Comparison of ENCODE assay signal across 8 cellular contexts in genomic region chr19:13833330-13834265, GRCh38. TPM values are rescaled to one million over a fixed set of nuclear protein-coding genes. Genes with fewer than 3 reads are reported as not detected.
DNase-seq lines count a peak whose midpoint lies in the region; ATAC-seq, FAIRE-seq and TF ChIP-seq lines count a peak whose summit lies in the region.

No MANE protein-coding gene starts in this region.

- H3K9me3 ChIP-seq in H1 (ENCODE audit: insufficient read depth in 2 of 2, low read depth in 1 of 2, low read length in 1 of 2), result no peaks in the 10 kb centered on the region

- H2BK12ac ChIP-seq in H1 (ENCODE audit: low read depth, low read length), result peak overlapping the region; percentile 87; the same call in 1 of the 2 replicates

- H3K4me1 ChIP-seq in H1 (replicated peaks in 1 of 4; ENCODE audit: control insufficient read depth in 3 of 4, insufficient read depth in 4 of 4, low read length in 3 of 4), result peaks cover 0 to 5% (median 1%) of the 10 kb centered on the region in 4 experiments; a peak in 3 of 7 replicates

- no peak overlapping the region; the same call in 1 of the 2 replicates for H2AK5ac ChIP-seq in H1 (ENCODE audit: low read depth, low read length)

- peak overlapping the region; percentile 88; the same call in 1 of the 2 replicates for H4K8ac ChIP-seq in H1 (ENCODE audit: extremely low read depth, insufficient read depth, low read length)

- H2AFZ ChIP-seq in H1 (ENCODE audit: low read length), result no peak overlapping the region

- H4K5ac ChIP-seq in H1 (ENCODE audit: insufficient read length, low read depth, low read length), result no peak overlapping the region

- H3K79me2 ChIP-seq in H1 (ENCODE audit: control insufficient read depth in 1 of 2, insufficient read depth in 2 of 2, low read length in 2 of 2), result no peaks in the 10 kb centered on the region

- H4K91ac ChIP-seq in H1 (replicated peaks; ENCODE audit: insufficient read length, low read length), result peak overlapping the region; percentile 70

- no peaks in the 10 kb centered on the region for H3K79me1 ChIP-seq in H1 (ENCODE audit: low read depth, low read length)

- no peak overlapping the region for H3K23ac ChIP-seq in H1 (ENCODE audit: insufficient read length)

- H3K23me2 ChIP-seq in H1 (ENCODE audit: low read depth, low read length), result peaks cover 7% of the 10 kb centered on the region

- POLR2A ChIA-PET in H1 (lab: Charles Lee; ENCODE audit: partially characterized antibody), result interaction anchor here (0.6 to 4.0 kb wide), 12 partner anchors 10 to 59 kb away, joined by 3 to 28 read pairs (median 4); no protein-coding TSS in a partner anchor

- ATAC-seq in GM19035 (IDR thresholded peaks at IDR 0.05; ENCODE audit: unreplicated experiment), result peak; percentile 77
- ATAC-seq in HG03432 (IDR thresholded peaks at IDR 0.05; ENCODE audit: unreplicated experiment), result peak; percentile 76

- TF ChIP-seq EP300 in H1 (IDR thresholded peaks at IDR 0.05; ENCODE audit: borderline replicate concordance in 1 of 2, low read depth in 2 of 2, low read length in 2 of 2), result no peak

- H3K4me2 ChIP-seq in H1 (ENCODE audit: insufficient read depth in 1 of 2, low read depth in 2 of 2, low read length in 2 of 2), result peak overlapping the region; percentile 55 to 70

- H3K27ac ChIP-seq in H1 (ENCODE audit: low read depth, low read length), result 0 out of 2 replicates have a peak overlapping the region, but pooled peaks have one; percentile 3

- no peak overlapping the region for H3K14ac ChIP-seq in H1 (ENCODE audit: insufficient read length)

- H3K9ac ChIP-seq in H1 (replicated peaks in 1 of 4; ENCODE audit: extremely low read depth in 1 of 4, low read depth in 3 of 4, low read length in 3 of 4), result peak overlapping the region in 1 of 4 experiments; percentile 21; a peak in 3 of 7 replicates

- WGBS in H1 (ENCODE audit: extremely low coverage in 1 of 2, insufficient coverage in 1 of 2, insufficient read length in 1 of 2, insufficient replicate concordance in 2 of 2, low coverage in 1 of 2, low lambda C conversion rate in 2 of 2, missing lambda C conversion rate in 1 of 2), 2 experiments, result 15% methylated on average over 35 of the region's 59 CpGs; no CpG with 5 or more reads in 1 of the 2 experiments

- H4K20me1 ChIP-seq in H1 (replicated peaks in 1 of 2; ENCODE audit: control insufficient read depth in 1 of 2, insufficient read depth in 2 of 2, low read length in 2 of 2), result peaks cover 0 to 4% of the 10 kb centered on the region in 2 experiments

- peak; percentile 92 for DNase-seq in Ammon's horn (ENCODE audit: low spot score)
- DNase-seq in NCI-H82 (lab: John Stamatoyannopoulos, UW), result peak; percentile 96
- DNase-seq in activated CD8-positive, alpha-beta memory T cell treated with anti-CD3 and anti-CD28 coated beads for 4 hours (ENCODE audit: low read depth in 2 of 2), result peak; percentile 76 to 80
- peak in 1 of 2 experiments; percentile 99 for DNase-seq in H1 (ENCODE audit: low read depth in 1 of 2, low spot score in 2 of 2)
- DNase-seq in mesenteric fat pad (ENCODE audit: low spot score), result peak; percentile 98
- peak; percentile 78 to 81 for DNase-seq in stimulated activated CD8-positive, alpha-beta memory T cell treated with anti-CD3 and anti-CD28 coated beads, Interleukin-15, amount 100 ng/mL, for 4 hours (ENCODE audit: low read depth in 2 of 2)

- CTCF ChIA-PET in H1 (lab: Charles Lee; ENCODE audit: partially characterized antibody), result interaction anchor here (0.7 to 4.5 kb wide), 17 partner anchors 8 to 50 kb away, joined by 3 to 52 read pairs (median 4); no protein-coding TSS in a partner anchor

- TF ChIP-seq POLR2A in H1 (IDR thresholded peaks at IDR 0.05; ENCODE audit: control extremely low read depth in 1 of 2, low read depth in 2 of 2, low read length in 2 of 2), result peak in 1 of 2 experiments; percentile 70; a peak in 2 of 3 replicates

- H2BK120ac ChIP-seq in H1 (replicated peaks; ENCODE audit: low read depth, low read length), result no peak overlapping the region

- peak; percentile 46 to 66; a peak in 3 of 4 replicates for TF ChIP-seq RAD21 in H1 (IDR thresholded peaks at IDR 0.05 in 1 of 2, conservative IDR thresholded peaks at IDR 0.05 in 1 of 2; ENCODE audit: low read depth in 2 of 2, low read length in 2 of 2)

- H3K4me3 ChIP-seq in H1 (ENCODE audit: extremely low read depth in 1 of 4, insufficient read depth in 2 of 4, low read depth in 3 of 4, low read length in 4 of 4), result peak overlapping the region; percentile 39 to 63 (median 48); a peak in 7 of 8 replicates

- H3K18ac ChIP-seq in H1 (ENCODE audit: extremely low read depth, low read length), result peak overlapping the region; percentile 55; the same call in 1 of the 2 replicates

- H3K56ac ChIP-seq in H1 (replicated peaks; ENCODE audit: insufficient read length, low read depth, low read length), result no peak overlapping the region

- TF ChIP-seq CTCF in H1 (IDR thresholded peaks at IDR 0.05; ENCODE audit: control extremely low read depth in 1 of 3, insufficient read depth in 1 of 3, low read depth in 1 of 3, low read length in 3 of 3), result peak; percentile 74 to 97 (median 75)

- peaks cover 0 to 14% (median 8%) of the 10 kb centered on the region in 4 experiments; a peak in 4 of 8 replicates for H3K36me3 ChIP-seq in H1 (ENCODE audit: control insufficient read depth in 2 of 4, insufficient read depth in 4 of 4, low read length in 3 of 4)

- H2BK20ac ChIP-seq in H1 (ENCODE audit: low read length), result no peak overlapping the region

- FAIRE-seq in H1 (lab: Jason Lieb, UNC), result no peak

- no peaks in the 10 kb centered on the region for H3K27me3 ChIP-seq in H1 (replicated peaks in 1 of 4; ENCODE audit: control insufficient read depth in 3 of 4, extremely low read depth in 1 of 4, insufficient read depth in 3 of 4, low read length in 3 of 4)

- peak overlapping the region; percentile 30; the same call in 1 of the 2 replicates for H2BK5ac ChIP-seq in H1 (ENCODE audit: low read depth, low read length)

- peak overlapping the region; percentile 72 for H2BK15ac ChIP-seq in H1 (ENCODE audit: low read length)

- H3K4ac ChIP-seq in H1 (replicated peaks; ENCODE audit: insufficient read length, low read depth, low read length), result peak overlapping the region; percentile 61

TF ChIP-seq in H1, 55 proteins besides CTCF, POLR2A, EP300 and RAD21 (continues in another document):
- TF ChIP-seq JUN (IDR thresholded peaks at IDR 0.05; ENCODE audit: low read depth, low read length) (no peak), HDAC2 (IDR thresholded peaks at IDR 0.05; ENCODE audit: borderline replicate concordance in 1 of 2, low read depth in 2 of 2, low read length in 2 of 2) (peak in 1 of 2 experiments; percentile 65; a peak in 1 of 4 replicates), EZH2 (IDR thresholded peaks at IDR 0.05; ENCODE audit: low read depth, low read length, severe bottlenecking) (no peak), SAP30 (IDR thresholded peaks at IDR 0.05; ENCODE audit: insufficient read depth, insufficient replicate concordance, low read length) (no peak)

RNA-seq across cellular contexts. Expression of gene ZSWIM4, which starts 38.4 kb away (rescaled TPM):
- total RNA-seq in H1 (2021; fragmentation: NEBNext Ultra II Directional; extraction: Animal tissue kit (Norgen Biotek cat#: 25700)), result 31.1 and 32.7 TPM in 2 replicates
- polyA plus RNA-seq in H1 (2011; rRNA removed), result 12.2 and 23.2 TPM in 2 replicates
- polyA plus RNA-seq in H1 (2011; cell fraction: cytosol; rRNA removed), result 10.9 TPM
- 21.2 TPM for polyA plus RNA-seq in H1 (2011; cell fraction: nucleus; rRNA removed)
- polyA plus RNA-seq in H1 (2012, experiment 1 of 2), result 13.1 to 23.1 TPM (median 21.0 TPM) in 4 replicates
- 20.0 TPM for polyA plus RNA-seq in H1 (2012, experiment 2 of 2)
- 17.0 TPM for polyA plus RNA-seq in H1 (2013, experiment 1 of 2)
- polyA plus RNA-seq in H1 (2013, experiment 2 of 2), result 17.3 TPM
- polyA minus RNA-seq in H1 (2011; rRNA and poly(A)+ RNA removed), result 8.9 and 10.8 TPM in 2 replicates
- 23.9 TPM for polyA minus RNA-seq in H1 (2011; cell fraction: cytosol; rRNA and poly(A)+ RNA removed)
- 13.5 TPM for polyA minus RNA-seq in H1 (2011; cell fraction: nucleus; rRNA and poly(A)+ RNA removed)
- 5.2 TPM for total RNA-seq in mesenteric fat pad

RNA-seq across cellular contexts. Expression of gene NANOS3, which starts 43.3 kb away (rescaled TPM):
- total RNA-seq in H1 (2021; fragmentation: NEBNext Ultra II Directional; extraction: Animal tissue kit (Norgen Biotek cat#: 25700)), result not detected in 2 replicates
- 0.14 and 0.62 TPM in 2 replicates for polyA plus RNA-seq in H1 (2011; rRNA removed)
- polyA plus RNA-seq in H1 (2011; cell fraction: cytosol; rRNA removed), result not detected
- not detected for polyA plus RNA-seq in H1 (2011; cell fraction: nucleus; rRNA removed)
- polyA plus RNA-seq in H1 (2012, experiment 1 of 2), result 0.69 to 0.83 TPM in 2 of 4 replicates, not detected in the others
- not detected for polyA plus RNA-seq in H1 (2012, experiment 2 of 2)
- polyA plus RNA-seq in H1 (2013, experiment 1 of 2), result 1.2 TPM
- polyA plus RNA-seq in H1 (2013, experiment 2 of 2), result 1.3 TPM
- polyA minus RNA-seq in H1 (2011; rRNA and poly(A)+ RNA removed), result not detected in 2 replicates
- polyA minus RNA-seq in H1 (2011; cell fraction: cytosol; rRNA and poly(A)+ RNA removed), result not detected
- polyA minus RNA-seq in H1 (2011; cell fraction: nucleus; rRNA and poly(A)+ RNA removed), result not detected
- total RNA-seq in mesenteric fat pad, result not detected

RNA-seq across cellular contexts. Expression of gene C19orf53, which starts 59.3 kb away (rescaled TPM):
- total RNA-seq in H1 (2021; fragmentation: NEBNext Ultra II Directional; extraction: Animal tissue kit (Norgen Biotek cat#: 25700)), result 104 and 116 TPM in 2 replicates
- 169 and 193 TPM in 2 replicates for polyA plus RNA-seq in H1 (2011; rRNA removed)
- 245 TPM for polyA plus RNA-seq in H1 (2011; cell fraction: cytosol; rRNA removed)
- 182 TPM for polyA plus RNA-seq in H1 (2011; cell fraction: nucleus; rRNA removed)
- 163 to 238 TPM (median 229 TPM) in 4 replicates for polyA plus RNA-seq in H1 (2012, experiment 1 of 2)
- 247 TPM for polyA plus RNA-seq in H1 (2012, experiment 2 of 2)
- polyA plus RNA-seq in H1 (2013, experiment 1 of 2), result 287 TPM
- polyA plus RNA-seq in H1 (2013, experiment 2 of 2), result 294 TPM
- 41.1 and 45.8 TPM in 2 replicates for polyA minus RNA-seq in H1 (2011; rRNA and poly(A)+ RNA removed)
- polyA minus RNA-seq in H1 (2011; cell fraction: cytosol; rRNA and poly(A)+ RNA removed), result 65.8 TPM
- polyA minus RNA-seq in H1 (2011; cell fraction: nucleus; rRNA and poly(A)+ RNA removed), result 48.6 TPM
- 71.5 TPM for total RNA-seq in mesenteric fat pad
